7 cellular contexts compared by ENCODE assay signal in the genomic region with DNA sequence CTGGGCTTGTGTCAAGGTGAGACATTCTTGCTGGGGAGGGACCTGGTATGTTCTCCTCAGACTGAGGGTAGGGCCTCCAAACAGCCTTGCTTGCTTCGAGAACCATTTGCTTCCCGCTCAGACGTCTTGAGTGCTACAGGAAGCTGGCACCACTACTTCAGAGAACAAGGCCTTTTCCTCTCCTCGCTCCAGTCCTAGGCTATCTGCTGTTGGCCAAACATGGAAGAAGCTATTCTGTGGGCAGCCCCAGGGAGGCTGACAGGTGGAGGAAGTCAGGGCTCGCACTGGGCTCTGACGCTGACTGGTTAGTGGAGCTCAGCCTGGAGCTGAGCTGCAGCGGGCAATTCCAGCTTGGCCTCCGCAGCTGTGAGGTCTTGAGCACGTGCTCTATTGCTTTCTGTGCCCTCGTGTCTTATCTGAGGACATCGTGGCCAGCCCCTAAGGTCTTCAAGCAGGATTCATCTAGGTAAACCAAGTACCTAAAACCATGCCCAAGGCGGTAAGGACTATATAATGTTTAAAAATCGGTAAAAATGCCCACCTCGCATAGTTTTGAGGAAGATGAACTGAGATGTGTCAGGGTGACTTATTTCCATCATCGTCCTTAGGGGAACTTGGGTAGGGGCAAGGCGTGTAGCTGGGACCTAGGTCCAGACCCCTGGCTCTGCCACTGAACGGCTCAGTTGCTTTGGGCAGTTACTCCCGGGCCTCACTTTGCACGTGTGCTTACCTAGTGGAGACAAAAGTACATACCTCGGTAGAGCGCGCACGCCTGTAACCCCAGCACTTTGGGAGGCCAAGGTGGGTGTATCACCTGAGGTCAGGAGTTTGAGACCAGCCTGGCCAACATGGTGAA. TPM values are rescaled to one million over a fixed set of nuclear protein-coding genes. Genes with fewer than 3 reads are reported as not detected.
A peak's percentile ranks its signal among the peaks of the same experiment; 100 is the strongest.
DNase-seq lines count a peak whose midpoint lies in the region; ATAC-seq, FAIRE-seq and TF ChIP-seq lines count a peak whose summit lies in the region.

No MANE protein-coding gene starts in this region.

- TF ChIP-seq CTCF in NB4 (IDR thresholded peaks at IDR 0.05; ENCODE audit: low read depth, low read length) (no peak), brain (conservative IDR thresholded peaks at IDR 0.05) (no peak), osteoblast (IDR thresholded peaks at IDR 0.05; ENCODE audit: extremely low read depth, low read depth, low read length) (no peak)

- TF ChIP-seq POLR2A in GM12891 (IDR thresholded peaks at IDR 0.05; ENCODE audit: low read depth, low read length) (peak; percentile 87), NB4 (IDR thresholded peaks at IDR 0.05; ENCODE audit: extremely low read depth, insufficient read length) (peak; percentile 40)

- H3K4me3 Mint-ChIP-seq in brain, result peak overlapping the region in 4 of 5 experiments; percentile 40 to 97 (median 70)

- no peak overlapping the region for H3K4me2 ChIP-seq in osteoblast (ENCODE audit: insufficient read depth, low read length)

- no peak for ATAC-seq in HG03025 (IDR thresholded peaks at IDR 0.05; ENCODE audit: low FRiP score, unreplicated experiment)

- no peaks in the 10 kb centered on the region for H3K27me3 ChIP-seq in osteoblast (ENCODE audit: insufficient read depth, low read length)

- H3K27me3 Mint-ChIP-seq in brain, result peaks cover 6% of the 10 kb centered on the region

- H3K9me3 ChIP-seq in osteoblast (ENCODE audit: low read depth, low read length), result no peaks in the 10 kb centered on the region

- H4K20me1 ChIP-seq in osteoblast (ENCODE audit: insufficient read depth, low read length), result peaks cover 57% of the 10 kb centered on the region

- H3K36me3 Mint-ChIP-seq in brain, result peaks cover 59% of the 10 kb centered on the region

- FAIRE-seq in GM12891 (lab: Jason Lieb, UNC) (peak; percentile 79), frontal cortex (lab: Jason Lieb, UNC) (no peak)

- H3K36me3 ChIP-seq in osteoblast (ENCODE audit: insufficient read depth, low read length), result peaks cover 73% of the 10 kb centered on the region

- peaks cover 67% of the 10 kb centered on the region for H3K4me1 Mint-ChIP-seq in brain

- H3K9me3 Mint-ChIP-seq in brain, result peaks cover 0 to 3% (median 0%) of the 10 kb centered on the region in 5 experiments

- H2AFZ ChIP-seq in osteoblast (ENCODE audit: low read length), result no peak overlapping the region

- peak overlapping the region; percentile 19 to 100 (median 77) for H3K27ac Mint-ChIP-seq in brain

- DNase-seq in GM12891 (ENCODE audit: insufficient read length, low spot score) (no peak), NB4 (ENCODE audit: low read depth) (peak; percentile 73), osteoblast (ENCODE audit: insufficient read length, low spot score, missing footprints) (peak; percentile 72), frontal cortex (ENCODE audit: low spot score in 2 of 2) (no peak), amniotic stem cell (lab: John Stamatoyannopoulos, UW) (no peak)

- no peak overlapping the region for H3K4me3 ChIP-seq in NB4 (ENCODE audit: low read depth, low read length)
- H3K4me3 ChIP-seq in osteoblast (ENCODE audit: insufficient read depth, low read length), result no peak overlapping the region

- H3K4me1 ChIP-seq in osteoblast (ENCODE audit: insufficient read depth, low read length), result peaks cover 33% of the 10 kb centered on the region

- peak overlapping the region; percentile 95 for H3K27ac ChIP-seq in osteoblast (ENCODE audit: low read depth, low read length)

- H3K79me2 ChIP-seq in osteoblast (ENCODE audit: insufficient read depth, low read length), result peaks cover 48% of the 10 kb centered on the region

TF ChIP-seq in GM12891, 5 proteins besides CTCF, POLR2A, EP300 and RAD21:
- TF ChIP-seq SPI1 (IDR thresholded peaks at IDR 0.05; ENCODE audit: low read depth, low read length) (no peak), POU2F2 (IDR thresholded peaks at IDR 0.05; ENCODE audit: low read depth, low read length) (peak; percentile 57; the same call in 1 of the 2 replicates), POLR2AphosphoS5 (IDR thresholded peaks at IDR 0.05; ENCODE audit: low read depth, low read length) (peak; percentile 50; the same call in 1 of the 2 replicates)

RNA-seq across cellular contexts. Expression of a gene that starts 4.3 kb away (rescaled TPM):
- polyA plus RNA-seq in GM12891 (2012; ENCODE audit: low read depth, missing spikeins), result 8,862 TPM
- 4,992 TPM for polyA plus RNA-seq in brain (ENCODE audit: insufficient read depth, low read depth, low replicate concordance)
- total RNA-seq in osteoblast, result 4,846 and 5,173 TPM in 2 replicates
- total RNA-seq in frontal cortex, result 1,793 TPM

RNA-seq across cellular contexts. Expression of a gene that starts 17.2 kb away (rescaled TPM):
- 9.9 TPM for polyA plus RNA-seq in GM12891 (2012; ENCODE audit: low read depth, missing spikeins)
- 7.3 TPM for polyA plus RNA-seq in brain (ENCODE audit: insufficient read depth, low read depth, low replicate concordance)
- total RNA-seq in osteoblast (12.7 and 13.4 TPM in 2 replicates), frontal cortex (4.9 TPM)

RNA-seq across cellular contexts. Expression of a gene that starts 29.4 kb away (rescaled TPM):
- 56.8 TPM for polyA plus RNA-seq in GM12891 (2012; ENCODE audit: low read depth, missing spikeins)
- polyA plus RNA-seq in brain (ENCODE audit: insufficient read depth, low read depth, low replicate concordance), result 12.3 TPM
- total RNA-seq in osteoblast, result 18.3 and 21.4 TPM in 2 replicates
- 9.4 TPM for total RNA-seq in frontal cortex

RNA-seq across cellular contexts. Expression of a gene that starts 44.7 kb away (rescaled TPM):
- polyA plus RNA-seq in GM12891 (2012; ENCODE audit: low read depth, missing spikeins), result 48.3 TPM
- polyA plus RNA-seq in brain (ENCODE audit: insufficient read depth, low read depth, low replicate concordance), result 69.2 TPM
- total RNA-seq in osteoblast, result 19.4 and 21.0 TPM in 2 replicates
- 9.4 TPM for total RNA-seq in frontal cortex

RNA-seq across cellular contexts. Expression of a gene that starts 45.6 kb away (rescaled TPM):
- polyA plus RNA-seq in GM12891 (2012; ENCODE audit: low read depth, missing spikeins), result 236 TPM
- polyA plus RNA-seq in brain (ENCODE audit: insufficient read depth, low read depth, low replicate concordance), result 133 TPM
- total RNA-seq in osteoblast (58.3 and 68.8 TPM in 2 replicates), frontal cortex (27.3 TPM)

Comparison
In these comparisons a context has a peak if more than half of its experiments do, and no peak if none do; other contexts are left out.
1. DNase-seq: peak in NB4 (single experiment) and osteoblast (single experiment); none in GM12891 (single experiment), frontal cortex (0 of 2) and amniotic stem cell (single experiment).